ENCODE assay signal across 9 cellular contexts in the genomic region with DNA sequence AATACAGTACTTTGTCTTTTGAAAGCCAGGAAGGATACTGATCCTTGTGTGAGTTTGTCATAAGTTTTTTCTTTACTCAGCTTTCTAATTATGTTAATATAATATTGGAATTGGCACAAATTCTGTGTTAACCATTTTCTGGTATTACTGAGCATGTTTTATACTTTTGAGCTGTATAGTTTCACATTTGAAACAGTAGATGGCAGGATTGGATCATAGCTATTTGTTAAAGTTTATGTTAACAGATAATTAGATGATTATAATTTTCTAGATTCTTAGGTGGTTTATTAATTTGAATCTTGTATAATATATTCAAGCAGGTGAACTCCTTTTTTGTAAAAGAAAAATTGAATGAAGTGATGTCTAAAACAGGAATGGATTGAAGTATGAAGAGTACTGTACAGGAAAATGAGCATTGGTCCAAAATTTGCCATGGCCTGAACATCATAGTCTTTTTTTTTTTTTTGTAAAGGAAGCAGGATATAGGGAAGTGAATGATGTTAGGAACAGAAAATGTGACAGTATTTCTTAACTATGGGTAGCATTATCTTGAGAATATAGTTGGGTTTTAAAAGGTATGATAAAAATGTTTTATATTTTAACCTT.
DNase-seq lines count a peak whose midpoint lies in the region; ATAC-seq and TF ChIP-seq lines count a peak whose summit lies in the region.
"Had no signal": no experiment of that assay in that cellular context is flagged by ENCODE, and none has a peak within 500 bp of the region (broad histone marks: within the 10 kb centered on the region; RNA-seq: fewer than 3 reads in every experiment).

No MANE protein-coding gene starts in this region.

- peaks cover 0 to under 1% of the 10 kb centered on the region in 2 donors for H3K9me3 Mint-ChIP-seq in stimulated activated naive CD8-positive, alpha-beta T cell treated with anti-CD3 and anti-CD28 coated beads, Interleukin-15, amount 100 ng/mL, for 72 hours

- no peak for ATAC-seq in stimulated activated naive CD8-positive, alpha-beta T cell treated with anti-CD3 and anti-CD28 coated beads, Interleukin-15, amount 100 ng/mL, for 72 hours
- no peak for ATAC-seq in stimulated activated naive CD8-positive, alpha-beta T cell treated with anti-CD3 and anti-CD28 coated beads, Interleukin-15, Interleukin-2, amounts not matched to agents 100 U/mL and 50 U/mL, for 24 hours
- no peak for ATAC-seq in GM18867 (IDR thresholded peaks at IDR 0.05; ENCODE audit: unreplicated experiment)

- H3K4me3 ChIP-seq in fibroblast of villous mesenchyme (ENCODE audit: low read depth, low read length) = no peak overlapping the region

- H3K27me3 Mint-ChIP-seq in stimulated activated naive CD8-positive, alpha-beta T cell treated with anti-CD3 and anti-CD28 coated beads, Interleukin-15, amount 100 ng/mL, for 72 hours = no peaks in the 10 kb centered on the region

- POLR2A ChIA-PET in RWPE1 (lab: Yijun Ruan, JAX; ENCODE audit: low non-redundant PET) = no interaction called here

- TF ChIP-seq CTCF in RWPE1 (conservative IDR thresholded peaks at IDR 0.05; ENCODE audit: low read depth) = peak; percentile 64
- peak; percentile 46 for TF ChIP-seq CTCF in fibroblast of villous mesenchyme (IDR thresholded peaks at IDR 0.05; ENCODE audit: insufficient read depth, low read depth, low read length)

- H3K4me3 Mint-ChIP-seq in stimulated activated naive CD8-positive, alpha-beta T cell treated with anti-CD3 and anti-CD28 coated beads, Interleukin-15, amount 100 ng/mL, for 72 hours = no peak overlapping the region

- CTCF ChIA-PET in RWPE1 (lab: Yijun Ruan, JAX) = interaction anchor here (0.6 to 1.8 kb wide), 4 partner anchors 50 to 316 kb away, joined by 3 to 18 read pairs (median 6); no protein-coding TSS in a partner anchor

- no peak for DNase-seq in stimulated activated naive CD8-positive, alpha-beta T cell treated with anti-CD3 and anti-CD28 coated beads, Interleukin-15, amount 100 ng/mL, for 72 hours
- DNase-seq in stimulated activated naive CD8-positive, alpha-beta T cell treated with anti-CD3 and anti-CD28 coated beads, Interleukin-15, Interleukin-2, amounts not matched to agents 100 U/mL and 50 U/mL, for 24 hours = no peak
- DNase-seq in RWPE1 (ENCODE audit: low spot score) (no peak), fibroblast of villous mesenchyme (ENCODE audit: low read depth) (peak; percentile 27), SHP77 (lab: John Stamatoyannopoulos, UW) (no peak), Ammon's horn (ENCODE audit: low spot score) (no peak), NCI-H526 treated with DMSO at 0.1 percent for 48 hours (lab: John Stamatoyannopoulos, UW) (no peak)
- DNase-seq: activated CD8-positive, alpha-beta memory T cell treated with anti-CD3 and anti-CD28 coated beads, Interleukin-2, amount 50 U/mL, for 48 hours had no signal

- H3K27ac Mint-ChIP-seq in stimulated activated naive CD8-positive, alpha-beta T cell treated with anti-CD3 and anti-CD28 coated beads, Interleukin-15, amount 100 ng/mL, for 72 hours = peak overlapping the region; percentile 14 to 28

- no peak overlapping the region for H3K27ac ChIP-seq in RWPE1

- peaks cover 27% of the 10 kb centered on the region for H3K4me1 Mint-ChIP-seq in stimulated activated naive CD8-positive, alpha-beta T cell treated with anti-CD3 and anti-CD28 coated beads, Interleukin-15, amount 100 ng/mL, for 72 hours
